ENCODE assay signal across 13 cellular contexts in the genomic region with DNA sequence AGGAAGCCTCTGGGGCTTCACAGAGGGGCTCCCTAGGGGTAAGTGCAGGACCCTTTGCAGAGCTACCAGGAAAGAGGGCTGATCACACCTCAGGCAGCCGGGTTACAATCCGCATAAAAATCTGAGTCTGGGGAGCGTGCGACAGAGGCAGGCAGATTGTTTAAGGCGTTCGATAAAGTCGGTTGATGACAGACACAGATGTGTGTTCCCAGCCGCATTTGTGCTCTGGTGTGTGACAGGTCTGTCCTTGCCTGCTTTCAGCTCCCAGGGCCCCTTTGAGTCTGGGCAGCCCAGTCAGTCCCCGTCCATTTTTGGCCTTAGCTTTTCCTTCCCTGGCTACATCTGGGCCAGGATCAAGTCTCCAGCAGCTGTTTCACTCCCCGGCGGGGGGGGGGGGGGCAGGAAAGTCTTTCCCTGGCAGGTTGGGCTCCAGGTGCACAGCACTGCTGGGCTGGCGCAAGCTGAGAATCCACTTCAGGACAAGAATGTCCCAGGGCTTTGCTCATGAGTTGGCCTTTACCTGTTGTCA. TPM values are rescaled to one million over a fixed set of nuclear protein-coding genes. Genes with fewer than 3 reads are reported as not detected.
DNase-seq lines count a peak whose midpoint lies in the region; ATAC-seq, FAIRE-seq and TF ChIP-seq lines count a peak whose summit lies in the region.
"Had no signal": no experiment of that assay in that cellular context is flagged by ENCODE, and none has a peak within 500 bp of the region (broad histone marks: within the 10 kb centered on the region; RNA-seq: fewer than 3 reads in every experiment).

No MANE protein-coding gene starts in this region.

- ATAC-seq in stimulated activated naive CD8-positive, alpha-beta T cell treated with anti-CD3 and anti-CD28 coated beads, Interleukin-15, Interleukin-2, amounts not matched to agents 100 U/mL and 50 U/mL, for 24 hours = no peak

- peaks cover 28% of the 10 kb centered on the region for H3K4me1 ChIP-seq in BE2C
- H3K4me1 ChIP-seq in Peyer's patch = peaks cover 0 to 49% (median 14%) of the 10 kb centered on the region in 4 donors

- DNase-seq in BE2C = peak; percentile 63
- DNase-seq in DMS53 treated with DMSO at 0.1 percent for 48 hours (lab: John Stamatoyannopoulos, UW; ENCODE audit: unreplicated experiment) = peak; percentile 61
- peak; percentile 39 for DNase-seq in NCI-H510A (lab: John Stamatoyannopoulos, UW)
- DNase-seq in left kidney (ENCODE audit: low read depth, low spot score) = peak; percentile 51
- DNase-seq in stimulated activated naive CD8-positive, alpha-beta T cell treated with anti-CD3 and anti-CD28 coated beads, Interleukin-15, Interleukin-2, amounts not matched to agents 100 U/mL and 50 U/mL, for 24 hours = no peak
- DNase-seq in SIG-M5 (lab: John Stamatoyannopoulos, UW) = no peak
- no peak for DNase-seq in Peyer's patch
- no peak for DNase-seq in GM12892 (ENCODE audit: insufficient read length)
- DNase-seq: GF-D8; NCI-H1105; stimulated activated CD4-positive, alpha-beta T cell treated with anti-CD3 and anti-CD28 coated beads, Interleukin-2, amount 100 ng/mL, for 48 hours; SW 1271 had no signal

- no peak for TF ChIP-seq POLR2A in Peyer's patch (IDR thresholded peaks at IDR 0.05)
- no peak for TF ChIP-seq POLR2A in GM12892 (IDR thresholded peaks at IDR 0.05; ENCODE audit: low read depth, low read length)

- H3K9me3 ChIP-seq in BE2C (no peaks in the 10 kb centered on the region), Peyer's patch (no peaks in the 10 kb centered on the region)

- H3K36me3 ChIP-seq in BE2C (no peaks in the 10 kb centered on the region), Peyer's patch (peaks cover 0 to 4% (median 0%) of the 10 kb centered on the region in 3 donors)

- FAIRE-seq in GM12892 (lab: Jason Lieb, UNC) = no peak

- TF ChIP-seq CTCF in BE2C (IDR thresholded peaks at IDR 0.05; ENCODE audit: low read depth, low read length) (no peak), Peyer's patch (IDR thresholded peaks at IDR 0.05) (no peak)

- H3K27me3 ChIP-seq in BE2C (peaks cover 64% of the 10 kb centered on the region), Peyer's patch (peaks cover 0 to 47% of the 10 kb centered on the region in 2 donors)

- no peak overlapping the region for H3K27ac ChIP-seq in Peyer's patch

- H3K4me3 ChIP-seq in BE2C (ENCODE audit: low read depth, low read length) = no peak overlapping the region; the same call in 1 of the 2 replicates
- no peak overlapping the region for H3K4me3 ChIP-seq in Peyer's patch

RNA-seq across cellular contexts. Expression of a gene that starts 1.3 kb away (rescaled TPM):
- polyA plus RNA-seq in BE2C (2012; ENCODE audit: insufficient read depth, insufficient read length, low read depth) = 18.8 TPM
- not detected for total RNA-seq in Peyer's patch
- polyA plus RNA-seq in GM12892 (2012; ENCODE audit: missing spikeins) = 3.2 TPM

RNA-seq across cellular contexts. Expression of a gene that starts 3.1 kb away (rescaled TPM):
- 3.8 TPM for polyA plus RNA-seq in BE2C (2012; ENCODE audit: insufficient read depth, insufficient read length, low read depth)
- total RNA-seq in Peyer's patch = under 1 TPM in 1 of 4 donors, not detected in 3; 0.95 TPM
- not detected for polyA plus RNA-seq in GM12892 (2012; ENCODE audit: missing spikeins)
- polyA plus RNA-seq: BJ had no signal

RNA-seq across cellular contexts. Expression of a gene that starts 5.3 kb away (rescaled TPM):
- 186 TPM for polyA plus RNA-seq in BE2C (2012; ENCODE audit: insufficient read depth, insufficient read length, low read depth)
- total RNA-seq in Peyer's patch = 10 to 100 TPM; 32.2 to 43.4 (median 32.6) TPM
- 37.8 TPM for polyA plus RNA-seq in GM12892 (2012; ENCODE audit: missing spikeins)

RNA-seq across cellular contexts. Expression of a gene that starts 25.9 kb away (rescaled TPM):
- 46.4 TPM for polyA plus RNA-seq in BE2C (2012; ENCODE audit: insufficient read depth, insufficient read length, low read depth)
- total RNA-seq in Peyer's patch = 100 to 1,000 TPM; 113 to 160 (median 134) TPM
- polyA plus RNA-seq in GM12892 (2012; ENCODE audit: missing spikeins) = 33.7 TPM

RNA-seq across cellular contexts. Expression of a gene that starts 50.5 kb away (rescaled TPM):
- 0.94 TPM for polyA plus RNA-seq in BE2C (2012; ENCODE audit: insufficient read depth, insufficient read length, low read depth)
- total RNA-seq in Peyer's patch = 10 to 100 TPM; 26.4 to 87.8 (median 55.0) TPM
- polyA plus RNA-seq in GM12892 (2012; ENCODE audit: missing spikeins) = not detected
- polyA plus RNA-seq: BJ had no signal

Comparison
In these comparisons a context has a peak if more than half of its experiments do, and no peak if none do; other contexts are left out.
1. DNase-seq: peak in BE2C (single experiment), DMS53 treated with DMSO at 0.1 percent for 48 hours (single experiment), NCI-H510A (single experiment) and left kidney (single experiment); none in stimulated activated naive CD8-positive, alpha-beta T cell treated with anti-CD3 and anti-CD28 coated beads, Interleukin-15, Interleukin-2, amounts not matched to agents 100 U/mL and 50 U/mL, for 24 hours (single experiment), SIG-M5 (single experiment), Peyer's patch (0 of 3) and GM12892 (single experiment).